ENCODE assay signal across 20 cellular contexts in genomic region chr4:158254328-158254727, GRCh38. TPM values are rescaled to one million over a fixed set of nuclear protein-coding genes. Genes with fewer than 3 reads are reported as not detected.
DNase-seq lines count a peak whose midpoint lies in the region; TF ChIP-seq lines count a peak whose summit lies in the region.
"Had no signal": no experiment of that assay in that cellular context is flagged by ENCODE, and none has a peak within 500 bp of the region (broad histone marks: within the 10 kb centered on the region; RNA-seq: fewer than 3 reads in every experiment).

No MANE protein-coding gene starts in this region.

- H3K27ac ChIP-seq in mammary epithelial cell (ENCODE audit: insufficient read depth, low read depth, low read length) (no peak overlapping the region), OCI-LY3 (ENCODE audit: low read length) (no peak overlapping the region)
- H3K27ac ChIP-seq: 22Rv1, Peyer's patch, SK-N-MC had no signal

- no peaks in the 10 kb centered on the region for H3K9me3 ChIP-seq in mammary epithelial cell (replicated peaks; ENCODE audit: insufficient read depth, low read length)
- H3K9me3 ChIP-seq in OCI-LY3 (ENCODE audit: insufficient read depth, low read length) = no peaks in the 10 kb centered on the region
- H3K9me3 ChIP-seq: BE2C, Peyer's patch had no signal

- intact Hi-C loops in mammary epithelial cell (cut with micrococcal nuclease) = loop anchor here (5.0 kb wide), 2 partner anchors 62 to 468 kb away; partner anchors contain the start of gene PPID
- intact Hi-C loops in MCF 10A (cut with micrococcal nuclease) = loop anchor here (10.0 kb wide), 1 partner anchor 920 kb away; no protein-coding TSS in a partner anchor

- H3K36me3 ChIP-seq in mammary epithelial cell (ENCODE audit: insufficient read depth, low read length) = peaks cover 1% of the 10 kb centered on the region
- H3K36me3 ChIP-seq in OCI-LY3 (replicated peaks; ENCODE audit: low read depth, low read length) = no peaks in the 10 kb centered on the region
- H3K36me3 ChIP-seq: BE2C, Peyer's patch had no signal

- peaks cover 6% of the 10 kb centered on the region for H3K36me3 Mint-ChIP-seq in MCF 10A (ENCODE audit: insufficient read depth, unreplicated experiment)

- H2AFZ ChIP-seq in mammary epithelial cell (ENCODE audit: low read depth, low read length) (no peak overlapping the region), OCI-LY3 (ENCODE audit: low read depth, low read length) (peak overlapping the region; percentile 56; the same call in 1 of the 2 replicates)

- H3K4me1 ChIP-seq in mammary epithelial cell (ENCODE audit: insufficient read depth, low read length) (no peaks in the 10 kb centered on the region), OCI-LY3 (ENCODE audit: low read length) (peaks cover 12% of the 10 kb centered on the region)
- H3K4me1 ChIP-seq: BE2C, Peyer's patch had no signal

- TSS peak; percentile 21 for BruUV-seq in mammary epithelial cell (replicated peaks; lab: Mats Ljungman, UMichigan)
- BruUV-seq in MCF 10A (replicated peaks; lab: Mats Ljungman, UMichigan) = no TSS peak

- H4K20me1 ChIP-seq in mammary epithelial cell (ENCODE audit: insufficient read depth, low read length) = no peaks in the 10 kb centered on the region
- H4K20me1 ChIP-seq in OCI-LY3 (ENCODE audit: insufficient read depth, low read length) = no peaks in the 10 kb centered on the region

- H3K4me3 ChIP-seq in mammary epithelial cell (replicated peaks in 1 of 3; ENCODE audit: insufficient read depth in 1 of 3, low read depth in 2 of 3, low read length in 3 of 3) (no peak overlapping the region), OCI-LY3 (ENCODE audit: low read length) (no peak overlapping the region)
- H3K4me3 ChIP-seq: Peyer's patch, SK-N-MC had no signal

- TF ChIP-seq CTCF in mammary epithelial cell (conservative IDR thresholded peaks at IDR 0.05 in 1 of 2, IDR thresholded peaks at IDR 0.05 in 1 of 2; ENCODE audit: extremely low read depth in 1 of 2, insufficient read depth in 1 of 2, low read depth in 1 of 2, low read length in 2 of 2) (no peak), MCF 10A (IDR thresholded peaks at IDR 0.05; ENCODE audit: unreplicated experiment) (no peak), OCI-LY3 (IDR thresholded peaks at IDR 0.05; ENCODE audit: low read depth, low read length) (no peak; the same call in 1 of the 2 replicates)

- no peaks in the 10 kb centered on the region for H3K9me3 Mint-ChIP-seq in MCF 10A (ENCODE audit: unreplicated experiment)
- H3K9me3 Mint-ChIP-seq: CD4-positive, alpha-beta T cell; H9 had no signal

- POLR2A ChIA-PET in MCF 10A (lab: Yijun Ruan, JAX) = no interaction called here

- H3K4me3 Mint-ChIP-seq in MCF 10A (ENCODE audit: unreplicated experiment) = no peak overlapping the region
- H3K4me3 Mint-ChIP-seq: CD4-positive, alpha-beta T cell; H9 had no signal

- CTCF ChIA-PET in mammary epithelial cell (lab: Charles Lee; ENCODE audit: low non-redundant PET) = no interaction called here
- CTCF ChIA-PET in MCF 10A (lab: Yijun Ruan, JAX) = interaction anchor here (0.6 to 7.1 kb wide), 20 partner anchors 12 to 1496 kb away, joined by 3 to 76 read pairs (median 4); no protein-coding TSS in a partner anchor

- in situ Hi-C loops in mammary epithelial cell (cut with MboI; ENCODE audit: low sequenced_read_pairs in 2 of 2) = loop anchor here in 1 of 2 donors (10.0 kb wide), 1 partner anchor 370 kb away; no protein-coding TSS in a partner anchor

- no peak overlapping the region for H3K27ac Mint-ChIP-seq in MCF 10A (ENCODE audit: low read depth, unreplicated experiment)
- H3K27ac Mint-ChIP-seq: CD4-positive, alpha-beta T cell had no signal

- dilution Hi-C loops in mammary epithelial cell (cut with HindIII; ENCODE audit: low sequenced_read_pairs) = no loop called here

- H3K27me3 Mint-ChIP-seq in MCF 10A (ENCODE audit: insufficient read depth, unreplicated experiment) = no peaks in the 10 kb centered on the region

- H3K4me1 Mint-ChIP-seq in MCF 10A (ENCODE audit: insufficient read depth, unreplicated experiment) = no peaks in the 10 kb centered on the region

- DNase-seq in mammary epithelial cell = no peak
- DNase-seq in MCF 10A (ENCODE audit: unreplicated experiment) = no peak
- peak; percentile 47 for DNase-seq in globus pallidus (ENCODE audit: low spot score)
- DNase-seq in NCI-H187 treated with DMSO at 0.1 percent for 48 hours (lab: John Stamatoyannopoulos, UW) = no peak
- DNase-seq in cortex of kidney (lab: John Stamatoyannopoulos, UW) = no peak
- DNase-seq in anterior cingulate cortex (lab: John Stamatoyannopoulos, UW) = no peak
- DNase-seq in T-helper 9 cell = no peak
- DNase-seq: BE2C; Calu3; CD4-positive, alpha-beta T cell; DMS79; H9; NCI-H1092; NCI-H2107; NCI-H2227 treated with DMSO at 0.1 percent for 48 hours; NCI-H524; Peyer's patch had no signal

- H3K9ac ChIP-seq in mammary epithelial cell (ENCODE audit: insufficient read depth, low read length) (no peak overlapping the region), OCI-LY3 (ENCODE audit: low read length) (no peak overlapping the region)

- H3K79me2 ChIP-seq in mammary epithelial cell (ENCODE audit: insufficient read depth, low read length) (no peaks in the 10 kb centered on the region), OCI-LY3 (ENCODE audit: low read length) (no peaks in the 10 kb centered on the region)

- WGBS in mammary epithelial cell (ENCODE audit: low coverage, missing lambda C conversion rate) = 91% methylated on average over 3 of the region's 3 CpGs

- H3K4me2 ChIP-seq in mammary epithelial cell (ENCODE audit: insufficient read depth, low read depth, low read length) (no peak overlapping the region), OCI-LY3 (ENCODE audit: low read length) (peak overlapping the region; percentile 58)

- no peaks in the 10 kb centered on the region for H3K27me3 ChIP-seq in mammary epithelial cell (ENCODE audit: insufficient read depth, low read length)
- H3K27me3 ChIP-seq in OCI-LY3 (ENCODE audit: low read depth, low read length) = peaks cover 4% of the 10 kb centered on the region; the same call in 1 of the 2 replicates
- H3K27me3 ChIP-seq: BE2C, Peyer's patch had no signal

RNA-seq across cellular contexts. Expression of gene TMEM144, which starts 44.0 kb away (rescaled TPM):
- total RNA-seq in mammary epithelial cell (10 to 100 TPM in 1 of 2 donors, 1 to 10 TPM in 1; 7.9 to 21.5 TPM), MCF 10A (2022) (4.4 and 6.4 TPM in 2 replicates)
- 4.1 TPM for polyA plus RNA-seq in mammary epithelial cell
- 13.7 TPM for polyA minus RNA-seq in mammary epithelial cell
